In the genomic region with DNA sequence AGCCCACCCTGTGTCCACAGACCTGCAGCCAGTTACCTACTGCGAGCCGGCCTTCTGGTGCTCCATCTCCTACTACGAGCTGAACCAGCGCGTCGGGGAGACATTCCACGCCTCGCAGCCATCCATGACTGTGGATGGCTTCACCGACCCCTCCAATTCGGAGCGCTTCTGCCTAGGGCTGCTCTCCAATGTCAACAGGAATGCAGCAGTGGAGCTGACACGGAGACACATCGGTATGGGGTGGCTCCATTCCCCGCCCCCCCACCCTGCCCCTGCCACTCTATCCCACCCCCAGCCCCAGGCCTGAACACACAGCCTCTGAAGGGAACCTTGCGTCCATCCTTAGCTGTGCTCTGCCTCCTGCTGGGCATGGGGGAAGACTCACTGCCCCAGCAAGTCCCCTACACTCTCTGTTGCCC, we compare ENCODE assay signal across 18 cellular contexts.
DNase-seq lines count a peak whose midpoint lies in the region; ATAC-seq and TF ChIP-seq lines count a peak whose summit lies in the region.
"Had no signal": no experiment of that assay in that cellular context is flagged by ENCODE, and none has a peak within 500 bp of the region (broad histone marks: within the 10 kb centered on the region; RNA-seq: fewer than 3 reads in every experiment).

No MANE protein-coding gene starts in this region.

- H4K20me1 ChIP-seq in PC-3 (ENCODE audit: low read length), result no peaks in the 10 kb centered on the region

- H3K9me3 Mint-ChIP-seq in activated T-helper 1 cell treated with anti-CD3 and anti-CD28 coated beads, Interleukin-12 subunit alpha, Interleukin-12 subunit beta, Interleukin-2, Interleukin-4 antibody, amounts not matched to agents 30 ng/mL and 10 ng/mL and 1 ng/mL, durations not matched to agents 14 hours and 24 hours and 36 hours, result no peaks in the 10 kb centered on the region
- H3K9me3 Mint-ChIP-seq: dendritic cell treated with granulocyte-macrophage colony-stimulating factor and Interleukin-4, amounts not matched to agents 40 ng/mL and 50 ng/mL, for 4 days; T-helper 2 cell treated with Interferon-gamma antibody and Interleukin-4, amounts not matched to agents 5 μg/mL and 100 μg/mL, for 36 hours had no signal

- TF ChIP-seq CTCF in left ventricle myocardium inferior (IDR thresholded peaks at IDR 0.05; ENCODE audit: borderline replicate concordance) (peak; percentile 12), liver (IDR thresholded peaks at IDR 0.05; ENCODE audit: low read depth, low read length, missing input control) (no peak), PC-3 (conservative IDR thresholded peaks at IDR 0.05; ENCODE audit: low read depth, low read length) (no peak)

- no peak overlapping the region for H3K4me3 Mint-ChIP-seq in activated T-helper 1 cell treated with anti-CD3 and anti-CD28 coated beads, Interleukin-12 subunit alpha, Interleukin-12 subunit beta, Interleukin-2, Interleukin-4 antibody, amounts not matched to agents 30 ng/mL and 10 ng/mL and 1 ng/mL, durations not matched to agents 14 hours and 24 hours and 36 hours
- H3K4me3 Mint-ChIP-seq: dendritic cell treated with granulocyte-macrophage colony-stimulating factor and Interleukin-4, amounts not matched to agents 40 ng/mL and 50 ng/mL, for 4 days; T-helper 2 cell treated with Interferon-gamma antibody and Interleukin-4, amounts not matched to agents 5 μg/mL and 100 μg/mL, for 36 hours had no signal

- H3K36me3 Mint-ChIP-seq in activated T-helper 1 cell treated with anti-CD3 and anti-CD28 coated beads, Interleukin-12 subunit alpha, Interleukin-12 subunit beta, Interleukin-2, Interleukin-4 antibody, amounts not matched to agents 30 ng/mL and 10 ng/mL and 1 ng/mL, durations not matched to agents 14 hours and 24 hours and 36 hours (ENCODE audit: low read depth), result peaks cover 46% of the 10 kb centered on the region

- H3K4me1 ChIP-seq in left ventricle myocardium inferior (peaks cover 58% of the 10 kb centered on the region), liver (ENCODE audit: control insufficient read depth in 4 of 4, insufficient read depth in 4 of 4, low read length in 3 of 4) (no peaks in the 10 kb centered on the region), PC-3 (ENCODE audit: insufficient read depth, low read length) (peaks cover 32% of the 10 kb centered on the region)

- H3K9me3 ChIP-seq in left ventricle myocardium inferior (replicated peaks), result no peaks in the 10 kb centered on the region
- H3K9me3 ChIP-seq in liver (ENCODE audit: control insufficient read depth in 4 of 4, low read length in 3 of 4), result no peaks in the 10 kb centered on the region
- no peaks in the 10 kb centered on the region for H3K9me3 ChIP-seq in PC-3 (ENCODE audit: low read length)

- H3K27ac Mint-ChIP-seq in activated T-helper 1 cell treated with anti-CD3 and anti-CD28 coated beads, Interleukin-12 subunit alpha, Interleukin-12 subunit beta, Interleukin-2, Interleukin-4 antibody, amounts not matched to agents 30 ng/mL and 10 ng/mL and 1 ng/mL, durations not matched to agents 14 hours and 24 hours and 36 hours, result peak overlapping the region; percentile 71
- H3K27ac Mint-ChIP-seq: dendritic cell treated with granulocyte-macrophage colony-stimulating factor and Interleukin-4, amounts not matched to agents 40 ng/mL and 50 ng/mL, for 4 days; T-helper 2 cell treated with Interferon-gamma antibody and Interleukin-4, amounts not matched to agents 5 μg/mL and 100 μg/mL, for 36 hours had no signal

- BruUV-seq in PC-3 (replicated peaks; lab: Mats Ljungman, UMichigan), result no TSS peak

- no peak overlapping the region for H3K27ac ChIP-seq in left ventricle myocardium inferior (replicated peaks)
- H3K27ac ChIP-seq in liver (ENCODE audit: low read depth in 1 of 2, low read length in 2 of 2), result no peak overlapping the region
- H3K27ac ChIP-seq in PC-3 (ENCODE audit: low read length), result no peak overlapping the region
- H3K27ac ChIP-seq: RWPE1 had no signal

- ATAC-seq in Right ventricle myocardium inferior, result no peak
- ATAC-seq in HG02973 (IDR thresholded peaks at IDR 0.05; ENCODE audit: unreplicated experiment), result no peak
- ATAC-seq in PC-3, result no peak
- no peak for ATAC-seq in GM18861 (IDR thresholded peaks at IDR 0.05; ENCODE audit: unreplicated experiment)
- ATAC-seq in GM18868 (IDR thresholded peaks at IDR 0.05; ENCODE audit: unreplicated experiment), result no peak

- H2AFZ ChIP-seq in PC-3 (ENCODE audit: low read length), result no peak overlapping the region

- intact Hi-C loops in left ventricle myocardium inferior (cut with micrococcal nuclease), result no loop called here
- intact Hi-C loops in Right ventricle myocardium inferior (cut with DNase I), result loop anchor here (5.0 kb wide), 1 partner anchor 59 kb away; no protein-coding TSS in a partner anchor
- intact Hi-C loops in activated T-helper 1 cell treated with anti-CD3 and anti-CD28 coated beads, Interleukin-12 subunit alpha, Interleukin-12 subunit beta, Interleukin-2, Interleukin-4 antibody, amounts not matched to agents 30 ng/mL and 10 ng/mL and 1 ng/mL, durations not matched to agents 14 hours and 24 hours and 36 hours (cut with micrococcal nuclease), result no loop called here
- intact Hi-C loops in PC-3 (cut with micrococcal nuclease), result no loop called here

- POLR2A ChIA-PET in PC-3 (lab: Charles Lee; ENCODE audit: unreplicated experiment), result no interaction called here

- CTCF ChIA-PET in PC-3 (lab: Charles Lee), result no interaction called here

- H3F3A ChIP-seq in PC-3 (ENCODE audit: low read length, unreplicated experiment), result no peaks in the 10 kb centered on the region

- H3K4me3 ChIP-seq in left ventricle myocardium inferior (no peak overlapping the region), liver (ENCODE audit: low read depth in 1 of 3, low read length in 3 of 3) (no peak overlapping the region), PC-3 (ENCODE audit: low read length) (no peak overlapping the region)

- H3K9ac ChIP-seq in liver (ENCODE audit: low read depth in 1 of 2, low read length in 2 of 2) (no peak overlapping the region), PC-3 (ENCODE audit: low read length) (no peak overlapping the region)

- H3K4me1 Mint-ChIP-seq in activated T-helper 1 cell treated with anti-CD3 and anti-CD28 coated beads, Interleukin-12 subunit alpha, Interleukin-12 subunit beta, Interleukin-2, Interleukin-4 antibody, amounts not matched to agents 30 ng/mL and 10 ng/mL and 1 ng/mL, durations not matched to agents 14 hours and 24 hours and 36 hours (ENCODE audit: low read depth), result peaks cover 33% of the 10 kb centered on the region

- H3K36me3 ChIP-seq in left ventricle myocardium inferior (peaks cover 30% of the 10 kb centered on the region), liver (ENCODE audit: control insufficient read depth in 4 of 4, insufficient read depth in 3 of 4, low read depth in 1 of 4, low read length in 3 of 4) (peaks cover 0 to 32% (median 15%) of the 10 kb centered on the region in 4 donors), PC-3 (ENCODE audit: low read depth, low read length) (peaks cover 62% of the 10 kb centered on the region)

- 97% methylated on average over 15 of the region's 15 CpGs for WGBS in liver

- TF ChIP-seq RAD21 in liver (IDR thresholded peaks at IDR 0.05), result peak; percentile 14 to 53

- DNase-seq in left ventricle myocardium inferior, result no peak
- no peak for DNase-seq in Right ventricle myocardium inferior (ENCODE audit: missing footprints)
- no peak for DNase-seq in activated T-helper 1 cell treated with anti-CD3 and anti-CD28 coated beads, Interleukin-12 subunit alpha, Interleukin-12 subunit beta, Interleukin-2, Interleukin-4 antibody, amounts not matched to agents 30 ng/mL and 10 ng/mL and 1 ng/mL, durations not matched to agents 14 hours and 24 hours and 36 hours (ENCODE audit: low spot score)
- DNase-seq in PC-3, result no peak
- DNase-seq: anterior cingulate cortex; COR-L47; GF-D8; Kasumi-1; NCI-H2029; NCI-H526; stimulated activated naive CD4-positive, alpha-beta T cell had no signal

- H3K79me2 ChIP-seq in PC-3 (ENCODE audit: low read length), result peaks cover 40% of the 10 kb centered on the region

- H3K27me3 ChIP-seq in left ventricle myocardium inferior (ENCODE audit: low read depth) (no peaks in the 10 kb centered on the region), liver (ENCODE audit: control insufficient read depth in 4 of 4, insufficient read depth in 4 of 4, low read length in 3 of 4) (no peaks in the 10 kb centered on the region), PC-3 (ENCODE audit: low read length) (no peaks in the 10 kb centered on the region)

- no peak overlapping the region for H3K4me2 ChIP-seq in PC-3 (ENCODE audit: low read length)

- H3K27me3 Mint-ChIP-seq in activated T-helper 1 cell treated with anti-CD3 and anti-CD28 coated beads, Interleukin-12 subunit alpha, Interleukin-12 subunit beta, Interleukin-2, Interleukin-4 antibody, amounts not matched to agents 30 ng/mL and 10 ng/mL and 1 ng/mL, durations not matched to agents 14 hours and 24 hours and 36 hours (ENCODE audit: insufficient read depth), result no peaks in the 10 kb centered on the region
- H3K27me3 Mint-ChIP-seq: dendritic cell treated with granulocyte-macrophage colony-stimulating factor and Interleukin-4, amounts not matched to agents 40 ng/mL and 50 ng/mL, for 4 days had no signal

- H3K9me2 ChIP-seq in PC-3 (replicated peaks; ENCODE audit: low read length), result no peaks in the 10 kb centered on the region

TF ChIP-seq in liver, 16 proteins besides CTCF, POLR2A, EP300 and RAD21:
- no peak for TF ChIP-seq SP1 (IDR thresholded peaks at IDR 0.05)
- no peak for TF ChIP-seq GABPA (IDR thresholded peaks at IDR 0.05 in 1 of 2, conservative IDR thresholded peaks at IDR 0.05 in 1 of 2)
- TF ChIP-seq, protein P1, sequence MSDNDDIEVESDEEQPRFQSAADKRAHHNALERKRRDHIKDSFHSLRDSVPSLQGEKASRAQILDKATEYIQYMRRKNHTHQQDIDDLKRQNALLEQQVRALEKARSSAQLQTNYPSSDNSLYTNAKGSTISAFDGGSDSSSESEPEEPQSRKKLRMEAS (IDR thresholded peaks at IDR 0.05), result no peak
- no peak for TF ChIP-seq JUND (IDR thresholded peaks at IDR 0.05)
